ENCODE assay signal across 13 cellular contexts in genomic region chr3:73516656-73517055, GRCh38.
DNase-seq lines count a peak whose midpoint lies in the region; ATAC-seq and TF ChIP-seq lines count a peak whose summit lies in the region.
"Had no signal": no experiment of that assay in that cellular context is flagged by ENCODE, and none has a peak within 500 bp of the region (broad histone marks: within the 10 kb centered on the region; RNA-seq: fewer than 3 reads in every experiment).

No MANE protein-coding gene starts in this region.

- ATAC-seq in body of pancreas = no peak
- ATAC-seq in left lung = peak; percentile 79
- no peak for ATAC-seq in HG03342 (IDR thresholded peaks at IDR 0.05; ENCODE audit: unreplicated experiment)
- ATAC-seq: activated T-helper 17 cell treated with anti-CD3 and anti-CD28 coated beads, Interleukin-2, amount 50 U/mL, for 72 hours had no signal

- H3K27me3 ChIP-seq in body of pancreas (no peaks in the 10 kb centered on the region), left lung (no peaks in the 10 kb centered on the region), thyroid gland (no peaks in the 10 kb centered on the region)

- intact Hi-C loops in body of pancreas (cut with DNase I) (loop anchor here (10.0 kb wide), 1 partner anchor 338 kb away; no protein-coding TSS in a partner anchor), left lung (cut with DNase I) (no loop called here), thyroid gland (cut with DNase I) (no loop called here)

- H3K4me3 ChIP-seq in body of pancreas = no peak overlapping the region
- no peak overlapping the region for H3K4me3 ChIP-seq in left lung
- H3K4me3 ChIP-seq in thyroid gland (replicated peaks in 1 of 3) = no peak overlapping the region

- TF ChIP-seq CTCF in body of pancreas (IDR thresholded peaks at IDR 0.05) (no peak), left lung (IDR thresholded peaks at IDR 0.05) (no peak), thyroid gland (IDR thresholded peaks at IDR 0.05) (no peak)

- no peaks in the 10 kb centered on the region for H3K36me3 ChIP-seq in body of pancreas (replicated peaks in 1 of 2; ENCODE audit: insufficient read depth in 1 of 2, low read depth in 2 of 2)
- H3K36me3 ChIP-seq in left lung = no peaks in the 10 kb centered on the region
- no peaks in the 10 kb centered on the region for H3K36me3 ChIP-seq in thyroid gland

- TF ChIP-seq POLR2A in body of pancreas (IDR thresholded peaks at IDR 0.05) (no peak), thyroid gland (IDR thresholded peaks at IDR 0.05) (no peak)

- DNase-seq in NCI-H1092 treated with DMSO at 0.1 percent for 48 hours (lab: John Stamatoyannopoulos, UW) (peak; percentile 77), body of pancreas (peak in 3 of 4 donors; percentile 38 to 69 (median 66)), left lung (peak in 1 of 2 donors; percentile 64), thyroid gland (peak; percentile 11 to 18), CD1c-positive myeloid dendritic cell (ENCODE audit: extremely low spot score) (no peak), NCI-H2227 treated with DMSO at 0.1 percent for 48 hours (lab: John Stamatoyannopoulos, UW) (no peak)
- DNase-seq: activated CD4-positive, alpha-beta memory T cell treated with anti-CD3 and anti-CD28 coated beads, Interleukin-2, amount 10 ng/mL, durations not matched to agents 7 days and 5 days; mesenchymal stem cell; NCI-H2171 treated with DMSO at 0.1 percent for 48 hours; nucleus accumbens; OCI-M1 had no signal

- WGBS in body of pancreas, 2 donors = 48 to 52% methylated on average over 5 of the region's 5 CpGs
- WGBS in thyroid gland, 2 donors = 33 to 44% methylated on average over 5 of the region's 5 CpGs

- H3K4me1 ChIP-seq in body of pancreas = peaks cover 17% of the 10 kb centered on the region
- peaks cover under 1 to 12% of the 10 kb centered on the region in 2 donors for H3K4me1 ChIP-seq in left lung
- H3K4me1 ChIP-seq in thyroid gland = peaks cover 0 to 7% of the 10 kb centered on the region in 2 donors

- no peaks in the 10 kb centered on the region for H3K9me3 ChIP-seq in body of pancreas
- no peaks in the 10 kb centered on the region for H3K9me3 ChIP-seq in left lung
- no peaks in the 10 kb centered on the region for H3K9me3 ChIP-seq in thyroid gland

- H3K27ac ChIP-seq in body of pancreas = no peak overlapping the region
- no peak overlapping the region for H3K27ac ChIP-seq in left lung
- H3K27ac ChIP-seq in thyroid gland = no peak overlapping the region

Comparison
In these comparisons a context has a peak if more than half of its experiments do, and no peak if none do; other contexts are left out.
1. DNase-seq: peak in NCI-H1092 treated with DMSO at 0.1 percent for 48 hours (single experiment), body of pancreas (3 of 4) and thyroid gland (2 of 2); none in CD1c-positive myeloid dendritic cell (single experiment) and NCI-H2227 treated with DMSO at 0.1 percent for 48 hours (single experiment).